ENCODE assay signal across 1 cellular context in the genomic region with DNA sequence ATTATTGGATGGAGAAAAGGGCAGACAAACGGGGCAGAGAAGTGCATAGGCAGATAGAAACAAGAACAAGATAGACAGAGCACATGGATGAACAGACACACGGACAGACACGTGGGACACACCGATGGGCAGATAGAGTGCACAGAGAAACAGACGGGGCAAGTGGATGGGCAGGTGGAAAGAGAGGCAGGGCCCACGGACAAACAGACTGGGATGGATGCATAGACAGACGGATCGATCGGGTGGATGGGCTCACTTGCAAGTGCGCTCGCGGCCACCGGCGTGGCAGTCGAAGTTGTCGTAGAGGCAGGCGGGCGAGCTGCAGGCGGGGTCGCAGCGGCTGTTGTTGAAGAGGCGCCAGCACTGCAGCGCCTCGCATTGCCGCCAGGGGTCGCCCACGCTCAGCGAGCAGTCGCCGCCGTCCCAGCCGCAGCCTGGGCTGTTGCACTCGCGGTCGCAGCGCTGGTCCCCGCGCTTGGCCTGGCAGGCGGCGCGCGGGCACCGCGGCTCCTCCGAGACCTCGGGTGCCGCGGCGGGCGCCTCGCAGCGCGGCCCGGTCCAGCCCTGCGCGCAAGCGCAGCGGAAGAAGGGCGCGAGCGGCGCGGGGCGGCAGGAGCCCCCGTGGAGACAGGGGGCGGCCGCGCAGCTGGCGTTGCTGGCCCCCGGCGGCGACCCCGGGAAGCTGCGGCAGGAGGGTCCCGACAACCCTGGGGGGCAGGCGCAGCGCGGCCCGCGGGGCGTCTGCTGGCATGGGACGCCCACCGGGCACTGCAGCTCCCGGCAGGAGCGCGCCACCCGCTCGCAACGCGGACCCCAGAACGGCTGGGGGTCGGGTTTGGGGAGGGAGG.
TF ChIP-seq lines count a peak whose summit lies in the region.

No MANE protein-coding gene starts in this region.

TF ChIP-seq in GM23338, 12 proteins besides CTCF, POLR2A, EP300 and RAD21 (continued from another document):
- TF ChIP-seq, protein P1, sequence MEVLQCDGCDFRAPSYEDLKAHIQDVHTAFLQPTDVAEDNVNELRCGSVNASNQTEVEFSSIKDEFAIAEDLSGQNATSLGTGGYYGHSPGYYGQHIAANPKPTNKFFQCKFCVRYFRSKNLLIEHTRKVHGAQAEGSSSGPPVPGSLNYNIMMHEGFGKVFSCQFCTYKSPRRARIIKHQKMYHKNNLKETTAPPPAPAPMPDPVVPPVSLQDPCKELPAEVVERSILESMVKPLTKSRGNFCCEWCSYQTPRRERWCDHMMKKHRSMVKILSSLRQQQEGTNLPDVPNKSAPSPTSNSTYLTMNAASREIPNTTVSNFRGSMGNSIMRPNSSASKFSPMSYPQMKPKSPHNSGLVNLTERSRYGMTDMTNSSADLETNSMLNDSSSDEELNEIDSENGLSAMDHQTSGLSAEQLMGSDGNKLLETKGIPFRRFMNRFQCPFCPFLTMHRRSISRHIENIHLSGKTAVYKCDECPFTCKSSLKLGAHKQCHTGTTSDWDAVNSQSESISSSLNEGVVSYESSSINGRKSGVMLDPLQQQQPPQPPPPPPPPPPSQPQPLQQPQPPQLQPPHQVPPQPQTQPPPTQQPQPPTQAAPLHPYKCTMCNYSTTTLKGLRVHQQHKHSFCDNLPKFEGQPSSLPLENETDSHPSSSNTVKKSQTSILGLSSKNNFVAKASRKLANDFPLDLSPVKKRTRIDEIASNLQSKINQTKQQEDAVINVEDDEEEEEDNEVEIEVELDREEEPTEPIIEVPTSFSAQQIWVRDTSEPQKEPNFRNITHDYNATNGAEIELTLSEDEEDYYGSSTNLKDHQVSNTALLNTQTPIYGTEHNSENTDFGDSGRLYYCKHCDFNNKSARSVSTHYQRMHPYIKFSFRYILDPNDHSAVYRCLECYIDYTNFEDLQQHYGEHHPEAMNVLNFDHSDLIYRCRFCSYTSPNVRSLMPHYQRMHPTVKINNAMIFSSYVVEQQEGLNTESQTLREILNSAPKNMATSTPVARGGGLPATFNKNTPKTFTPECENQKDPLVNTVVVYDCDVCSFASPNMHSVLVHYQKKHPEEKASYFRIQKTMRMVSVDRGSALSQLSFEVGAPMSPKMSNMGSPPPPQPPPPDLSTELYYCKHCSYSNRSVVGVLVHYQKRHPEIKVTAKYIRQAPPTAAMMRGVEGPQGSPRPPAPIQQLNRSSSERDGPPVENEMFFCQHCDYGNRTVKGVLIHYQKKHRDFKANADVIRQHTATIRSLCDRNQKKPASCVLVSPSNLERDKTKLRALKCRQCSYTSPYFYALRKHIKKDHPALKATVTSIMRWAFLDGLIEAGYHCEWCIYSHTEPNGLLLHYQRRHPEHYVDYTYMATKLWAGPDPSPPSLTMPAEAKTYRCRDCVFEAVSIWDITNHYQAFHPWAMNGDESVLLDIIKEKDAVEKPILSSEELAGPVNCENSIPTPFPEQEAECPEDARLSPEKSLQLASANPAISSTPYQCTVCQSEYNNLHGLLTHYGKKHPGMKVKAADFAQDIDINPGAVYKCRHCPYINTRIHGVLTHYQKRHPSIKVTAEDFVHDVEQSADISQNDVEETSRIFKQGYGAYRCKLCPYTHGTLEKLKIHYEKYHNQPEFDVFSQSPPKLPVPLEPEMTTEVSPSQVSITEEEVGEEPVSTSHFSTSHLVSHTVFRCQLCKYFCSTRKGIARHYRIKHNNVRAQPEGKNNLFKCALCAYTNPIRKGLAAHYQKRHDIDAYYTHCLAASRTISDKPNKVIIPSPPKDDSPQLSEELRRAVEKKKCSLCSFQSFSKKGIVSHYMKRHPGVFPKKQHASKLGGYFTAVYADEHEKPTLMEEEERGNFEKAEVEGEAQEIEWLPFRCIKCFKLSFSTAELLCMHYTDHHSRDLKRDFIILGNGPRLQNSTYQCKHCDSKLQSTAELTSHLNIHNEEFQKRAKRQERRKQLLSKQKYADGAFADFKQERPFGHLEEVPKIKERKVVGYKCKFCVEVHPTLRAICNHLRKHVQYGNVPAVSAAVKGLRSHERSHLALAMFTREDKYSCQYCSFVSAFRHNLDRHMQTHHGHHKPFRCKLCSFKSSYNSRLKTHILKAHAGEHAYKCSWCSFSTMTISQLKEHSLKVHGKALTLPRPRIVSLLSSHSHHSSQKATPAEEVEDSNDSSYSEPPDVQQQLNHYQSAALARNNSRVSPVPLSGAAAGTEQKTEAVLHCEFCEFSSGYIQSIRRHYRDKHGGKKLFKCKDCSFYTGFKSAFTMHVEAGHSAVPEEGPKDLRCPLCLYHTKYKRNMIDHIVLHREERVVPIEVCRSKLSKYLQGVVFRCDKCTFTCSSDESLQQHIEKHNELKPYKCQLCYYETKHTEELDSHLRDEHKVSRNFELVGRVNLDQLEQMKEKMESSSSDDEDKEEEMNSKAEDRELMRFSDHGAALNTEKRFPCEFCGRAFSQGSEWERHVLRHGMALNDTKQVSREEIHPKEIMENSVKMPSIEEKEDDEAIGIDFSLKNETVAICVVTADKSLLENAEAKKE (CRISPR knock-in tag; IDR thresholded peaks at IDR 0.05) = no peak
- TF ChIP-seq POLR2AphosphoS5 (IDR thresholded peaks at IDR 0.05; ENCODE audit: low read depth) (no peak), EZH2 (IDR thresholded peaks at IDR 0.05; ENCODE audit: low read depth, unreplicated experiment) (no peak), EZH2phosphoT487 (IDR thresholded peaks at IDR 0.05; ENCODE audit: unreplicated experiment) (no peak), ZNF331 (CRISPR knock-in tag; IDR thresholded peaks at IDR 0.05; ENCODE audit: low read depth) (no peak)
- TF ChIP-seq, protein P2, sequence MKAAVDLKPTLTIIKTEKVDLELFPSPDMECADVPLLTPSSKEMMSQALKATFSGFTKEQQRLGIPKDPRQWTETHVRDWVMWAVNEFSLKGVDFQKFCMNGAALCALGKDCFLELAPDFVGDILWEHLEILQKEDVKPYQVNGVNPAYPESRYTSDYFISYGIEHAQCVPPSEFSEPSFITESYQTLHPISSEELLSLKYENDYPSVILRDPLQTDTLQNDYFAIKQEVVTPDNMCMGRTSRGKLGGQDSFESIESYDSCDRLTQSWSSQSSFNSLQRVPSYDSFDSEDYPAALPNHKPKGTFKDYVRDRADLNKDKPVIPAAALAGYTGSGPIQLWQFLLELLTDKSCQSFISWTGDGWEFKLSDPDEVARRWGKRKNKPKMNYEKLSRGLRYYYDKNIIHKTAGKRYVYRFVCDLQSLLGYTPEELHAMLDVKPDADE (IDR thresholded peaks at IDR 0.05) = no peak
